Comparison of ENCODE assay signal across 20 cellular contexts in genomic region chr7:91330378-91331295, GRCh38.
DNase-seq lines count a peak whose midpoint lies in the region; ATAC-seq, FAIRE-seq and TF ChIP-seq lines count a peak whose summit lies in the region.
"Had no signal": no experiment of that assay in that cellular context is flagged by ENCODE, and none has a peak within 500 bp of the region (broad histone marks: within the 10 kb centered on the region; RNA-seq: fewer than 3 reads in every experiment).

No MANE protein-coding gene starts in this region.

- no peaks in the 10 kb centered on the region for H3K9me3 ChIP-seq in adipocyte (ENCODE audit: control insufficient read depth, low read length)
- H3K9me3 ChIP-seq: ascending aorta, Caco-2, esophagus muscularis mucosa had no signal

- peaks cover 23% of the 10 kb centered on the region for H3K4me1 ChIP-seq in adipocyte (ENCODE audit: control insufficient read depth, insufficient read depth, low read length)
- H3K4me1 ChIP-seq: Caco-2, esophagus muscularis mucosa had no signal

- FAIRE-seq in GM19239 (lab: Jason Lieb, UNC) = no peak

- H3K36me3 ChIP-seq in adipocyte (ENCODE audit: control insufficient read depth, insufficient read depth, low read length, severe bottlenecking) = no peaks in the 10 kb centered on the region
- H3K36me3 ChIP-seq: ascending aorta, esophagus muscularis mucosa had no signal

- H3K9ac ChIP-seq in adipocyte (ENCODE audit: low read length) = peak overlapping the region; percentile 41

- H3K4me3 ChIP-seq in adipocyte (ENCODE audit: low read length) (peak overlapping the region; percentile 36), fibroblast of the aortic adventitia (ENCODE audit: low read depth, low read length) (no peak overlapping the region)
- H3K4me3 ChIP-seq: ascending aorta, esophagus muscularis mucosa had no signal

- no peaks in the 10 kb centered on the region for H3K27me3 ChIP-seq in adipocyte (replicated peaks; ENCODE audit: control insufficient read depth, insufficient read depth, low read length)
- H3K27me3 ChIP-seq: ascending aorta, esophagus muscularis mucosa had no signal

- ATAC-seq in HG03439 (IDR thresholded peaks at IDR 0.05; ENCODE audit: unreplicated experiment) (no peak), GM18511 (IDR thresholded peaks at IDR 0.05; ENCODE audit: unreplicated experiment) (no peak)
- ATAC-seq: activated CD8-positive, alpha-beta T cell treated with anti-CD3 and anti-CD28 coated beads for 36 hours; effector memory CD8-positive, alpha-beta T cell; Panc1 had no signal

- no peak for TF ChIP-seq CTCF in fibroblast of the aortic adventitia (IDR thresholded peaks at IDR 0.05; ENCODE audit: insufficient read depth, low read length)

- DNase-seq in MV-4-11 (lab: John Stamatoyannopoulos, UW) = peak; percentile 69
- DNase-seq in adipocyte (ENCODE audit: low read depth) = no peak
- peak; percentile 83 for DNase-seq in fibroblast of the aortic adventitia (ENCODE audit: low read depth)
- peak; percentile 21 for DNase-seq in pons (ENCODE audit: low spot score)
- DNase-seq in HT-29 (ENCODE audit: low spot score) = no peak
- DNase-seq in GM19239 (ENCODE audit: insufficient read length, low spot score) = no peak
- DNase-seq: activated B cell treated with CpG ODN at 0.5 μM for 24 hours; activated CD8-positive, alpha-beta T cell treated with anti-CD3 and anti-CD28 coated beads for 36 hours; activated naive CD4-positive, alpha-beta T cell treated with anti-CD3 and anti-CD28 coated beads for 36 hours; activated T-cell treated with anti-CD3 and anti-CD28 coated beads, Interleukin-2, amount 50 U/mL, for 1 hour; Caco-2; effector memory CD8-positive, alpha-beta T cell; NCI-H1436; NCI-H69; occipital lobe had no signal

Comparison
In these comparisons a context has a peak if more than half of its experiments do, and no peak if none do; other contexts are left out.
1. DNase-seq: peak in MV-4-11 (single experiment), fibroblast of the aortic adventitia (single experiment) and pons (single experiment); none in adipocyte (single experiment), HT-29 (single experiment) and GM19239 (single experiment).